20 cellular contexts compared by ENCODE assay signal in genomic region chr7:135362871-135363270, GRCh38.
DNase-seq lines count a peak whose midpoint lies in the region; ATAC-seq and TF ChIP-seq lines count a peak whose summit lies in the region.
"Had no signal": no experiment of that assay in that cellular context is flagged by ENCODE, and none has a peak within 500 bp of the region (broad histone marks: within the 10 kb centered on the region; RNA-seq: fewer than 3 reads in every experiment).

No MANE protein-coding gene starts in this region.

- H3K27me3 ChIP-seq in OCI-LY3 (ENCODE audit: low read depth, low read length) (no peaks in the 10 kb centered on the region), osteoblast (ENCODE audit: insufficient read depth, low read length) (no peaks in the 10 kb centered on the region)
- H3K27me3 ChIP-seq: BLaER1 treated with 17β-estradiol and CSF1 and Interleukin-3, amounts not matched to agents 10 nM and 100 nM; colonic mucosa; transverse colon had no signal

- H3K9ac ChIP-seq in OCI-LY3 (ENCODE audit: low read length): no peak overlapping the region
- H3K9ac ChIP-seq: BLaER1 treated with 17β-estradiol and CSF1 and Interleukin-3, amounts not matched to agents 10 nM and 100 nM had no signal

- DNase-seq in GM13977 (ENCODE audit: low spot score): no peak
- DNase-seq in erythroblast (lab: John Stamatoyannopoulos, UW): peak; percentile 10 to 14
- no peak for DNase-seq in osteoblast (ENCODE audit: insufficient read length, low spot score, missing footprints)
- DNase-seq in midbrain (lab: John Stamatoyannopoulos, UW): no peak
- DNase-seq: activated CD4-positive, CD25-positive, alpha-beta regulatory T cell treated with anti-CD3 and anti-CD28 coated beads, Interleukin-2, amount 50 U/mL, for 72 hours; activated naive CD4-positive, alpha-beta T cell treated with anti-CD3 and anti-CD28 coated beads for 36 hours; aorta; colonic mucosa; DMS 273 treated with DMSO at 0.1 percent for 48 hours; head of caudate nucleus; islet precursor cell; NCI-H1930; NCI-H446 treated with DMSO at 0.1 percent for 48 hours; stimulated activated naive CD4-positive, alpha-beta T cell treated with Interleukin-2 at 50 U/mL for 16 hours; transverse colon had no signal

- no peaks in the 10 kb centered on the region for H3K9me3 ChIP-seq in OCI-LY3 (ENCODE audit: insufficient read depth, low read length)
- H3K9me3 ChIP-seq in osteoblast (ENCODE audit: low read depth, low read length): no peaks in the 10 kb centered on the region
- H3K9me3 ChIP-seq: BLaER1 treated with 17β-estradiol and CSF1 and Interleukin-3, amounts not matched to agents 10 nM and 100 nM; colonic mucosa; transverse colon had no signal

- H3K4me1 ChIP-seq in OCI-LY3 (ENCODE audit: low read length) (peaks cover 12% of the 10 kb centered on the region; the same call in 1 of the 2 replicates), osteoblast (ENCODE audit: insufficient read depth, low read length) (no peaks in the 10 kb centered on the region)
- H3K4me1 ChIP-seq: BLaER1 treated with 17β-estradiol and CSF1 and Interleukin-3, amounts not matched to agents 10 nM and 100 nM; colonic mucosa; transverse colon had no signal

- H3K36me3 ChIP-seq in OCI-LY3 (replicated peaks; ENCODE audit: low read depth, low read length): peaks cover 22% of the 10 kb centered on the region
- no peaks in the 10 kb centered on the region for H3K36me3 ChIP-seq in osteoblast (ENCODE audit: insufficient read depth, low read length)
- H3K36me3 ChIP-seq: colonic mucosa had no signal

- H3K79me2 ChIP-seq in OCI-LY3 (ENCODE audit: low read length) (no peaks in the 10 kb centered on the region), osteoblast (ENCODE audit: insufficient read depth, low read length) (no peaks in the 10 kb centered on the region)

- TF ChIP-seq POLR2A in erythroblast (IDR thresholded peaks at IDR 0.05; ENCODE audit: low read length): no peak

- H3K4me2 ChIP-seq in OCI-LY3 (ENCODE audit: low read length): no peak overlapping the region
- H3K4me2 ChIP-seq in osteoblast (ENCODE audit: insufficient read depth, low read length): no peak overlapping the region
- H3K4me2 ChIP-seq: BLaER1 treated with 17β-estradiol and CSF1 and Interleukin-3, amounts not matched to agents 10 nM and 100 nM had no signal

- no peak overlapping the region for H3K4me3 ChIP-seq in OCI-LY3 (ENCODE audit: low read length)
- no peak overlapping the region for H3K4me3 ChIP-seq in osteoblast (ENCODE audit: insufficient read depth, low read length)
- H3K4me3 ChIP-seq: BLaER1 treated with 17β-estradiol and CSF1 and Interleukin-3, amounts not matched to agents 10 nM and 100 nM; colonic mucosa; transverse colon had no signal

- no peak overlapping the region for H3K27ac ChIP-seq in OCI-LY3 (ENCODE audit: low read length)
- no peak overlapping the region for H3K27ac ChIP-seq in osteoblast (ENCODE audit: low read depth, low read length)
- H3K27ac ChIP-seq: BLaER1 treated with 17β-estradiol and CSF1 and Interleukin-3, amounts not matched to agents 10 nM and 100 nM; colonic mucosa; transverse colon had no signal

- in situ Hi-C loops in GM13977 (cut with MboI; ENCODE audit: low pct_unique_long_range_greater_than_20kb, low sequenced_read_pairs, unreplicated experiment): no loop called here

- ATAC-seq in esophagus mucosa: no peak
- no peak for ATAC-seq in GM21576 (IDR thresholded peaks at IDR 0.05; ENCODE audit: unreplicated experiment)
- ATAC-seq: natural killer cell treated with Interleukin-12 subunit alpha and Interleukin-12 subunit beta and Interleukin-15 and Interleukin-18, amount 100 ng/mL, for 72 hours had no signal

- H4K20me1 ChIP-seq in OCI-LY3 (ENCODE audit: insufficient read depth, low read length) (no peaks in the 10 kb centered on the region), osteoblast (ENCODE audit: insufficient read depth, low read length) (no peaks in the 10 kb centered on the region)
- H4K20me1 ChIP-seq: BLaER1 treated with 17β-estradiol and CSF1 and Interleukin-3, amounts not matched to agents 10 nM and 100 nM had no signal

- peak; percentile 11 for TF ChIP-seq CTCF in GM13977 (IDR thresholded peaks at IDR 0.05; ENCODE audit: extremely low read depth, insufficient read depth, missing control alignments)
- TF ChIP-seq CTCF in OCI-LY3 (IDR thresholded peaks at IDR 0.05; ENCODE audit: low read depth, low read length): 0 out of 2 replicates have a peak, but pooled peaks have one; percentile 10
- peak; percentile 4 for TF ChIP-seq CTCF in osteoblast (IDR thresholded peaks at IDR 0.05; ENCODE audit: extremely low read depth, low read depth, low read length)

- H2AFZ ChIP-seq in OCI-LY3 (ENCODE audit: low read depth, low read length): no peak overlapping the region
- H2AFZ ChIP-seq in osteoblast (ENCODE audit: low read length): no peak overlapping the region

Comparison
In these comparisons a context has a peak if more than half of its experiments do, and no peak if none do; other contexts are left out.
1. DNase-seq: peak in erythroblast (2 of 2); none in GM13977 (single experiment), osteoblast (single experiment) and midbrain (single experiment).
2. Peak in every context shown above with its lines, with median percentiles within 50 percentile points of each other: CTCF ChIP-seq.